In the genomic region with DNA sequence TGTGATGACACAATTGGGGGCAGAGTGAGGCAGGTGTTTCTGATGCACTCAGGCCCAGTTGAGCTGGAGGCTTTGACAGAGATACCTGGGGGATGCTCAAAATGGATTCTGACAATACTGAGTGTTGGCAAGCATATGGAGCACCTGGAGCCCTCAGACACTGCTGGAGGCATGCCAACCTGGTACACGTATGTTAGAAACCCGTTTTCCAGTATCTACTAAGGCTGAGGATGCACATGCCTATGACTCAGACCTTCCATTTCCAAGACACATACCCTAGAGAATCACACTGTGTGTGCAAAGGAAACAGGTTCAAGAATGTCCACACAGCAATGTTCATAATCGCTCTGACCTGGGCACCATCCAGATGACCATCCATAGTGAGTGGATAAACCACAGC, we compare ENCODE assay signal across 23 cellular contexts. TPM values are rescaled to one million over a fixed set of nuclear protein-coding genes. Genes with fewer than 3 reads are reported as not detected.
DNase-seq lines count a peak whose midpoint lies in the region; ATAC-seq and TF ChIP-seq lines count a peak whose summit lies in the region.
"Had no signal": no experiment of that assay in that cellular context is flagged by ENCODE, and none has a peak within 500 bp of the region (broad histone marks: within the 10 kb centered on the region; RNA-seq: fewer than 3 reads in every experiment).

No MANE protein-coding gene starts in this region.

- H3F3A ChIP-seq in PC-3 (ENCODE audit: low read length, unreplicated experiment), result no peaks in the 10 kb centered on the region

- intact Hi-C loops in PC-3 (cut with micrococcal nuclease), result loop anchor here (5.0 kb wide), 1 partner anchor 56 kb away; no protein-coding TSS in a partner anchor

- BruUV-seq in PC-3 (replicated peaks; lab: Mats Ljungman, UMichigan), result no TSS peak

- peaks cover 13% of the 10 kb centered on the region for H3K79me2 ChIP-seq in PC-3 (ENCODE audit: low read length)

- H3K36me3 Mint-ChIP-seq in activated naive CD4-positive, alpha-beta T cell treated with anti-CD3 and anti-CD28 coated beads, Interleukin-2, amount 50 U/mL, for 72 hours, result peaks cover 26 to 43% of the 10 kb centered on the region in 2 donors
- peaks cover 3% of the 10 kb centered on the region for H3K36me3 Mint-ChIP-seq in T-helper 17 cell (ENCODE audit: low read depth)

- H4K20me1 ChIP-seq in PC-3 (ENCODE audit: low read length), result no peaks in the 10 kb centered on the region

- no peaks in the 10 kb centered on the region for H3K9me2 ChIP-seq in PC-3 (replicated peaks; ENCODE audit: low read length)

- TF ChIP-seq CTCF in PC-3 (conservative IDR thresholded peaks at IDR 0.05; ENCODE audit: low read depth, low read length) (no peak), foreskin keratinocyte (conservative IDR thresholded peaks at IDR 0.05) (no peak)

- POLR2A ChIA-PET in PC-3 (lab: Charles Lee; ENCODE audit: unreplicated experiment), result no interaction called here

- no peak overlapping the region for H3K4me2 ChIP-seq in PC-3 (ENCODE audit: low read length)

- no peak overlapping the region for H3K9ac ChIP-seq in PC-3 (ENCODE audit: low read length)

- no peaks in the 10 kb centered on the region for H3K27me3 Mint-ChIP-seq in T-helper 17 cell

- H3K9me3 Mint-ChIP-seq in activated naive CD4-positive, alpha-beta T cell treated with anti-CD3 and anti-CD28 coated beads, Interleukin-2, amount 50 U/mL, for 72 hours, result peaks cover 17 to 39% of the 10 kb centered on the region in 2 donors

- H3K9me3 ChIP-seq in PC-3 (ENCODE audit: low read length) (peaks cover 6% of the 10 kb centered on the region; the same call in 1 of the 2 replicates), T-helper 17 cell (ENCODE audit: control insufficient read depth, low read length, poor library complexity, severe bottlenecking) (peaks cover 15% of the 10 kb centered on the region)
- H3K9me3 ChIP-seq: BE2C, SJSA1 had no signal

- H3K4me1 ChIP-seq in PC-3 (ENCODE audit: insufficient read depth, low read length) (peaks cover 51% of the 10 kb centered on the region), foreskin keratinocyte (peaks cover 28% of the 10 kb centered on the region)
- H3K4me1 ChIP-seq: BE2C, Peyer's patch, SJSA1 had no signal

- H3K36me3 ChIP-seq in PC-3 (ENCODE audit: low read depth, low read length), result peaks cover 17% of the 10 kb centered on the region
- H3K36me3 ChIP-seq: BE2C, Peyer's patch, SJSA1 had no signal

- CTCF ChIA-PET in PC-3 (lab: Charles Lee), result no interaction called here

- H3K4me3 ChIP-seq in PC-3 (ENCODE audit: low read length), result no peak overlapping the region
- H3K4me3 ChIP-seq: K562, Peyer's patch, SJSA1 had no signal

- peaks cover 2% of the 10 kb centered on the region for H3K4me1 Mint-ChIP-seq in T-helper 17 cell

- H3K27ac ChIP-seq in PC-3 (ENCODE audit: low read length) (no peak overlapping the region), foreskin keratinocyte (peak overlapping the region; percentile 23)
- H3K27ac ChIP-seq: Peyer's patch, SJSA1 had no signal

- peak overlapping the region; percentile 26 to 36 for H3K27ac Mint-ChIP-seq in activated naive CD4-positive, alpha-beta T cell treated with anti-CD3 and anti-CD28 coated beads, Interleukin-2, amount 50 U/mL, for 72 hours
- no peak overlapping the region for H3K27ac Mint-ChIP-seq in T-helper 17 cell

- no peak for ATAC-seq in activated naive CD4-positive, alpha-beta T cell treated with anti-CD3 and anti-CD28 coated beads, Interleukin-2, amount 50 U/mL, for 72 hours
- no peak for ATAC-seq in PC-3
- ATAC-seq in foreskin keratinocyte, result peak; percentile 19
- no peak for ATAC-seq in T-helper 17 cell
- ATAC-seq: K562, Right ventricle myocardium inferior had no signal

- no peaks in the 10 kb centered on the region for H3K27me3 ChIP-seq in PC-3 (ENCODE audit: low read length)
- no peaks in the 10 kb centered on the region for H3K27me3 ChIP-seq in foreskin keratinocyte
- H3K27me3 ChIP-seq: BE2C, Peyer's patch, SJSA1 had no signal

- no peak for DNase-seq in activated naive CD4-positive, alpha-beta T cell treated with anti-CD3 and anti-CD28 coated beads, Interleukin-2, amount 50 U/mL, for 72 hours (ENCODE audit: low spot score in 2 of 2)
- DNase-seq in activated naive CD4-positive, alpha-beta T cell (lab: John Stamatoyannopoulos, UW), result no peak
- peak; percentile 56 for DNase-seq in PC-3
- peak in 1 of 2 donors; percentile 77 for DNase-seq in foreskin keratinocyte
- DNase-seq in T-helper 17 cell, result no peak
- no peak for DNase-seq in NCI-H1092 treated with DMSO at 0.1 percent for 48 hours (lab: John Stamatoyannopoulos, UW)
- no peak for DNase-seq in NCI-H2196 (lab: John Stamatoyannopoulos, UW; ENCODE audit: unreplicated experiment)
- DNase-seq: BE2C, DMS79, MM.1S, NCI-H1048, NCI-H1436 treated with DMSO at 0.1 percent for 48 hours, NCI-H2029, NCI-H226, NCI-H510A treated with DMSO at 0.1 percent for 48 hours, NCI-H82, Peyer's patch had no signal

- H3K4me3 Mint-ChIP-seq in T-helper 17 cell, result no peak overlapping the region

- no peak overlapping the region for H2AFZ ChIP-seq in PC-3 (ENCODE audit: low read length)

RNA-seq across cellular contexts. Expression of gene WNT7A, which starts 58.7 kb away (rescaled TPM):
- under 1 TPM; 0.06 to 0.14 TPM for total RNA-seq in activated naive CD4-positive, alpha-beta T cell treated with anti-CD3 and anti-CD28 coated beads, Interleukin-2, amount 50 U/mL, for 72 hours
- 16.2 and 18.1 TPM in 2 replicates for total RNA-seq in PC-3 (2014; rRNA removed)
- 48.2 and 65.5 TPM in 2 replicates for total RNA-seq in foreskin keratinocyte
- 42.2 and 54.1 TPM in 2 replicates for polyA plus RNA-seq in foreskin keratinocyte
- 10 to 100 TPM; 10.1 to 14.5 TPM for total RNA-seq in T-helper 17 cell
- total RNA-seq: A673, H4, K562, LHCN-M2, Peyer's patch, Right ventricle myocardium inferior, SJSA1 had no signal

Comparison
In these comparisons a context has a peak if more than half of its experiments do, and no peak if none do; other contexts are left out.
1. RNA of gene WNT7A, which starts 58.7 kb away (total RNA-seq): 48.2 to 65.5 TPM in foreskin keratinocyte, 16.2 to 18.1 TPM in PC-3 and 10.1 to 14.5 TPM in T-helper 17 cell; 0.06 to 0.14 TPM in activated naive CD4-positive, alpha-beta T cell treated with anti-CD3 and anti-CD28 coated beads, Interleukin-2, amount 50 U/mL, for 72 hours; every median in the first group is over 4 times any median in the second.